In genomic region chr12:48001426-48002178, GRCh38 we compare ENCODE assay signal across 8 cellular contexts. TPM values are rescaled to one million over a fixed set of nuclear protein-coding genes. Genes with fewer than 3 reads are reported as not detected.
DNase-seq lines count a peak whose midpoint lies in the region; ATAC-seq lines count a peak whose summit lies in the region.

No MANE protein-coding gene starts in this region.

- H3K27me3 Mint-ChIP-seq in activated naive CD4-positive, alpha-beta T cell treated with anti-CD3 and anti-CD28 coated beads for 36 hours (ENCODE audit: low read depth), result peaks cover 75% of the 10 kb centered on the region
- peaks cover 25% of the 10 kb centered on the region for H3K27me3 Mint-ChIP-seq in memory B cell

- CTCF ChIA-PET in activated naive CD4-positive, alpha-beta T cell treated with anti-CD3 and anti-CD28 coated beads for 36 hours (lab: Charles Lee), result interaction anchor here (0.6 to 1.0 kb wide), 2 partner anchors 158 to 1359 kb away, joined by 3 to 6 read pairs; no protein-coding TSS in a partner anchor

- no peak overlapping the region for H3K27ac ChIP-seq in duodenal mucosa (ENCODE audit: low read depth, low read length)
- no peak overlapping the region for H3K27ac ChIP-seq in urinary bladder (ENCODE audit: low read depth)

- H3K4me1 Mint-ChIP-seq in activated naive CD4-positive, alpha-beta T cell treated with anti-CD3 and anti-CD28 coated beads for 36 hours (ENCODE audit: low read depth), result peaks cover 29% of the 10 kb centered on the region
- peaks cover 24% of the 10 kb centered on the region for H3K4me1 Mint-ChIP-seq in memory B cell

- no peaks in the 10 kb centered on the region for H3K9me3 Mint-ChIP-seq in activated naive CD4-positive, alpha-beta T cell treated with anti-CD3 and anti-CD28 coated beads for 36 hours
- no peaks in the 10 kb centered on the region for H3K9me3 Mint-ChIP-seq in memory B cell

- H3K36me3 ChIP-seq in duodenal mucosa (ENCODE audit: control insufficient read depth in 1 of 2, insufficient read depth in 2 of 2, low read length in 2 of 2), result no peaks in the 10 kb centered on the region
- H3K36me3 ChIP-seq in urinary bladder (ENCODE audit: insufficient read depth), result no peaks in the 10 kb centered on the region

- peak overlapping the region; percentile 64 for H3K4me3 Mint-ChIP-seq in activated naive CD4-positive, alpha-beta T cell treated with anti-CD3 and anti-CD28 coated beads for 36 hours
- peak overlapping the region; percentile 79 for H3K4me3 Mint-ChIP-seq in memory B cell

- peaks cover 33 to 41% of the 10 kb centered on the region in 2 donors for H3K4me1 ChIP-seq in duodenal mucosa (ENCODE audit: control insufficient read depth in 1 of 2, insufficient read depth in 2 of 2, low read length in 2 of 2)
- H3K4me1 ChIP-seq in urinary bladder (ENCODE audit: insufficient read depth), result peaks cover 2% of the 10 kb centered on the region

- H3K9ac ChIP-seq in duodenal mucosa (ENCODE audit: low read depth in 1 of 2, low read length in 2 of 2), result no peak overlapping the region

- peak overlapping the region; percentile 61 to 73 for H3K4me3 ChIP-seq in duodenal mucosa (ENCODE audit: low read depth in 1 of 2, low read length in 2 of 2)
- H3K4me3 ChIP-seq in urinary bladder (ENCODE audit: low read depth, low read length), result peak overlapping the region; percentile 26

- H3K27me3 ChIP-seq in duodenal mucosa (ENCODE audit: control insufficient read depth in 1 of 2, insufficient read depth in 2 of 2, low read length in 2 of 2), result peaks cover 61 to 84% of the 10 kb centered on the region in 2 donors

- DNase-seq in activated naive CD4-positive, alpha-beta T cell treated with anti-CD3 and anti-CD28 coated beads for 36 hours, result no peak
- DNase-seq in activated naive CD4-positive, alpha-beta T cell treated with Interleukin-2 at 50 U/mL for 16 hours, result no peak
- DNase-seq in NCI-H82 (lab: John Stamatoyannopoulos, UW), result peak; percentile 84
- DNase-seq in memory B cell (ENCODE audit: low spot score in 2 of 2), result peak in 1 of 2 donors; percentile 23

- WGBS in urinary bladder, result under 1% methylated on average over 51 of the region's 51 CpGs

- ATAC-seq in memory B cell (ENCODE audit: low read depth), result peak; percentile 45
- no peak for ATAC-seq in GM18517 (IDR thresholded peaks at IDR 0.05; ENCODE audit: unreplicated experiment)
- no peak for ATAC-seq in HG03196 (IDR thresholded peaks at IDR 0.05; ENCODE audit: unreplicated experiment)

- H3K36me3 Mint-ChIP-seq in activated naive CD4-positive, alpha-beta T cell treated with anti-CD3 and anti-CD28 coated beads for 36 hours (ENCODE audit: low read depth), result no peaks in the 10 kb centered on the region
- no peaks in the 10 kb centered on the region for H3K36me3 Mint-ChIP-seq in memory B cell

- H3K27ac Mint-ChIP-seq in activated naive CD4-positive, alpha-beta T cell treated with anti-CD3 and anti-CD28 coated beads for 36 hours, result no peak overlapping the region
- H3K27ac Mint-ChIP-seq in memory B cell, result no peak overlapping the region

- intact Hi-C loops in activated naive CD4-positive, alpha-beta T cell treated with anti-CD3 and anti-CD28 coated beads for 36 hours (cut with micrococcal nuclease), result loop anchor here (5.0 kb wide), 1 partner anchor 186 kb away; no protein-coding TSS in a partner anchor

- no peaks in the 10 kb centered on the region for H3K9me3 ChIP-seq in duodenal mucosa (ENCODE audit: control insufficient read depth in 1 of 2, low read length in 2 of 2)

RNA-seq across cellular contexts. Expression of gene COL2A1, which starts 2.7 kb away (rescaled TPM):
- not detected for total RNA-seq in activated naive CD4-positive, alpha-beta T cell treated with anti-CD3 and anti-CD28 coated beads for 36 hours
- total RNA-seq in urinary bladder, result 2.3 TPM
- polyA plus RNA-seq in urinary bladder, result not detected

RNA-seq across cellular contexts. Expression of gene TMEM106C, which starts 38.2 kb away (rescaled TPM):
- total RNA-seq in activated naive CD4-positive, alpha-beta T cell treated with anti-CD3 and anti-CD28 coated beads for 36 hours, result 100 to 1,000 TPM; 226 to 247 TPM
- 89.8 TPM for total RNA-seq in urinary bladder
- polyA plus RNA-seq in urinary bladder, result 35.7 TPM
